ENCODE assay signal across 1 cellular context in the genomic region with DNA sequence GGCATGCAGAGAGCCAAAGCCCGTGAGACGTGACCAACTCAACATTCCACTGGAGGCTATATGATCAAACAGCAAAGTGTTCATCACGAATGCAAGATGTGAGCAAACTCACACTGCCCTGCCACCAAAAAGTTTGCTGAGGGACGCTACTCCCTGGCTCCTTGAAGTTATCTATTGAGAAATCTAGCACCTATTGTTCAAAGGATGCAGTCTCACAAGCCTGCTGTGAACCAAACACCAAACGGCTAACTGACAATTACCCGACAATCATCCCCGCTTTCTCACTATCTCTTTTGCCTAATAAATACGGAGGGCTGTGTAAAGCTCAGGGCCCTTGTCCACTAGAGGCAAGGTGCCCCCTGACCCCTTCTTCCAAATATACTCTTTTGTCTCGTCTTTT. TPM values are rescaled to one million over a fixed set of nuclear protein-coding genes. Genes with fewer than 3 reads are reported as not detected.
"Had no signal": no experiment of that assay in that cellular context is flagged by ENCODE, and none has a peak within 500 bp of the region (broad histone marks: within the 10 kb centered on the region; RNA-seq: fewer than 3 reads in every experiment).

No MANE protein-coding gene starts in this region.

RNA-seq across cellular contexts. Expression of a gene that starts 13.6 kb away (rescaled TPM):
- polyA plus RNA-seq: aorta had no signal
